ENCODE assay signal across 1 cellular context in the genomic region with DNA sequence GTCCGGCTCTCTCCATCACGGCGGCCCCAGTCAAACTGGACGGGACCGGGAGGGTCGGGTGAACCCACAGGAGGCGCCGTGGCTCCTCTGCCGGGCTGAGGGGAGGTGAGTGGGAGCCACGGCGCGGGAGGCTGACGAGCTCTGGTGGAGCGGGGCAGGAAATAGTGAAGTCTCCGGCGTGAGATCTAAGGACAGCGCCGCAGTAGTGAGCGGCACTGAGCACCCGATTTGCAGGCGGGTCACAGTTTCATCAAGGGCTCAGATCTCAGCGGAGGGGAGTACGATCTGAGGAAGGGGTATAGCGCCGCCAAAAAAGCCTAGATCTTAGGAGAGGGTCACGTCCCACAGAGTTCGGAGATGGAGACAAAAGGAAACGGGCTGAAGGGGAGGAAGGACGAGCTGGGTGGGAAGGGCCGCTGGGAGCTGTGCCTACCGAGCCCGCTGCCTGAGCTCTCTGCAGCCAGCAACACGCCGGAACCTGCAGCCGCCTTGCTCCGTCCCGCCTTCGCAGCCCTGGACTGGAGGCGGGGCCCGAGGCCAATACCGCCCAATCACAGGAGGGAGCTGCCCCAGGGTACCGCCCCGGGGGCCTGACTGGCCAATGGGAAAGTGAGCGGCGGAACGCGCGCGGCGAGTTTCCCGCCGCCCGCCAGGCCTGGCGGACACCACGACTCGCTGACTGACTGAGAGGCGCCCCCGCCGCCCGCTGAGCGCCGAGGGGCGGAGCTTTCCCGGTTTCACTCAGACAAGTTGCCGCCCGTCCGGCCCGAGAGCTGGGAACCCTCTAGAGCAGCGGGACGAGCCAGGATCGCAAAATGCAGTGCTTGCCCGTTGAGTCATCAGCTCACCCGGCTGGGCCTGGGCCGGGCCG.
TF ChIP-seq lines count a peak whose summit lies in the region.

No MANE protein-coding gene starts in this region.

TF ChIP-seq in HepG2, 621 proteins besides CTCF, POLR2A, EP300 and RAD21 (continued from another document):
- TF ChIP-seq, protein P1, sequence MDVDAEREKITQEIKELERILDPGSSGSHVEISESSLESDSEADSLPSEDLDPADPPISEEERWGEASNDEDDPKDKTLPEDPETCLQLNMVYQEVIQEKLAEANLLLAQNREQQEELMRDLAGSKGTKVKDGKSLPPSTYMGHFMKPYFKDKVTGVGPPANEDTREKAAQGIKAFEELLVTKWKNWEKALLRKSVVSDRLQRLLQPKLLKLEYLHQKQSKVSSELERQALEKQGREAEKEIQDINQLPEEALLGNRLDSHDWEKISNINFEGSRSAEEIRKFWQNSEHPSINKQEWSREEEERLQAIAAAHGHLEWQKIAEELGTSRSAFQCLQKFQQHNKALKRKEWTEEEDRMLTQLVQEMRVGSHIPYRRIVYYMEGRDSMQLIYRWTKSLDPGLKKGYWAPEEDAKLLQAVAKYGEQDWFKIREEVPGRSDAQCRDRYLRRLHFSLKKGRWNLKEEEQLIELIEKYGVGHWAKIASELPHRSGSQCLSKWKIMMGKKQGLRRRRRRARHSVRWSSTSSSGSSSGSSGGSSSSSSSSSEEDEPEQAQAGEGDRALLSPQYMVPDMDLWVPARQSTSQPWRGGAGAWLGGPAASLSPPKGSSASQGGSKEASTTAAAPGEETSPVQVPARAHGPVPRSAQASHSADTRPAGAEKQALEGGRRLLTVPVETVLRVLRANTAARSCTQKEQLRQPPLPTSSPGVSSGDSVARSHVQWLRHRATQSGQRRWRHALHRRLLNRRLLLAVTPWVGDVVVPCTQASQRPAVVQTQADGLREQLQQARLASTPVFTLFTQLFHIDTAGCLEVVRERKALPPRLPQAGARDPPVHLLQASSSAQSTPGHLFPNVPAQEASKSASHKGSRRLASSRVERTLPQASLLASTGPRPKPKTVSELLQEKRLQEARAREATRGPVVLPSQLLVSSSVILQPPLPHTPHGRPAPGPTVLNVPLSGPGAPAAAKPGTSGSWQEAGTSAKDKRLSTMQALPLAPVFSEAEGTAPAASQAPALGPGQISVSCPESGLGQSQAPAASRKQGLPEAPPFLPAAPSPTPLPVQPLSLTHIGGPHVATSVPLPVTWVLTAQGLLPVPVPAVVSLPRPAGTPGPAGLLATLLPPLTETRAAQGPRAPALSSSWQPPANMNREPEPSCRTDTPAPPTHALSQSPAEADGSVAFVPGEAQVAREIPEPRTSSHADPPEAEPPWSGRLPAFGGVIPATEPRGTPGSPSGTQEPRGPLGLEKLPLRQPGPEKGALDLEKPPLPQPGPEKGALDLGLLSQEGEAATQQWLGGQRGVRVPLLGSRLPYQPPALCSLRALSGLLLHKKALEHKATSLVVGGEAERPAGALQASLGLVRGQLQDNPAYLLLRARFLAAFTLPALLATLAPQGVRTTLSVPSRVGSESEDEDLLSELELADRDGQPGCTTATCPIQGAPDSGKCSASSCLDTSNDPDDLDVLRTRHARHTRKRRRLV (CRISPR knock-in tag; IDR thresholded peaks at IDR 0.05): 0 out of 2 replicates have a peak, but pooled peaks have one; percentile 57
- TF ChIP-seq SP4 (CRISPR knock-in tag; IDR thresholded peaks at IDR 0.05) (peak; percentile 99), ZNF678 (CRISPR knock-in tag; IDR thresholded peaks at IDR 0.05) (0 out of 2 replicates have a peak, but pooled peaks have one; percentile 41), YEATS2 (CRISPR knock-in tag; IDR thresholded peaks at IDR 0.05; ENCODE audit: borderline replicate concordance) (peak; percentile 86; the same call in 1 of the 2 replicates), JUN (CRISPR knock-in tag; IDR thresholded peaks at IDR 0.05) (0 out of 2 replicates have a peak, but pooled peaks have one; percentile 32), GABPB1 (CRISPR knock-in tag; IDR thresholded peaks at IDR 0.05) (peak; percentile 93), SALL2 (CRISPR knock-in tag; IDR thresholded peaks at IDR 0.05) (peak; percentile 72; the same call in 1 of the 2 replicates), ZBTB42 (CRISPR knock-in tag; IDR thresholded peaks at IDR 0.05) (no peak), CBFB (CRISPR knock-in tag; IDR thresholded peaks at IDR 0.05) (peak; percentile 45; the same call in 1 of the 2 replicates), DR1 (CRISPR knock-in tag; IDR thresholded peaks at IDR 0.05) (peak; percentile 93), ETV6 (CRISPR knock-in tag; conservative IDR thresholded peaks at IDR 0.05) (no peak), GATA4 (IDR thresholded peaks at IDR 0.05; ENCODE audit: borderline replicate concordance, low read depth) (peak; percentile 51), THAP11 (CRISPR knock-in tag; IDR thresholded peaks at IDR 0.05) (peak; percentile 58; the same call in 1 of the 2 replicates), NFYC (CRISPR knock-in tag; IDR thresholded peaks at IDR 0.05) (peak; percentile 98), ZNF777 (CRISPR knock-in tag; IDR thresholded peaks at IDR 0.05) (peak; percentile 52), SKI (IDR thresholded peaks at IDR 0.05; ENCODE audit: partially characterized antibody) (peak; percentile 84), ZSCAN21 (CRISPR knock-in tag; IDR thresholded peaks at IDR 0.05; ENCODE audit: borderline replicate concordance) (peak; percentile 53; the same call in 1 of the 2 replicates), ZNF331 (CRISPR knock-in tag; IDR thresholded peaks at IDR 0.05) (no peak), GATAD1 (CRISPR knock-in tag; IDR thresholded peaks at IDR 0.05) (peak; percentile 50; the same call in 1 of the 2 replicates), HMGA1 (CRISPR knock-in tag; conservative IDR thresholded peaks at IDR 0.05) (no peak)
- TF ChIP-seq, protein P2, sequence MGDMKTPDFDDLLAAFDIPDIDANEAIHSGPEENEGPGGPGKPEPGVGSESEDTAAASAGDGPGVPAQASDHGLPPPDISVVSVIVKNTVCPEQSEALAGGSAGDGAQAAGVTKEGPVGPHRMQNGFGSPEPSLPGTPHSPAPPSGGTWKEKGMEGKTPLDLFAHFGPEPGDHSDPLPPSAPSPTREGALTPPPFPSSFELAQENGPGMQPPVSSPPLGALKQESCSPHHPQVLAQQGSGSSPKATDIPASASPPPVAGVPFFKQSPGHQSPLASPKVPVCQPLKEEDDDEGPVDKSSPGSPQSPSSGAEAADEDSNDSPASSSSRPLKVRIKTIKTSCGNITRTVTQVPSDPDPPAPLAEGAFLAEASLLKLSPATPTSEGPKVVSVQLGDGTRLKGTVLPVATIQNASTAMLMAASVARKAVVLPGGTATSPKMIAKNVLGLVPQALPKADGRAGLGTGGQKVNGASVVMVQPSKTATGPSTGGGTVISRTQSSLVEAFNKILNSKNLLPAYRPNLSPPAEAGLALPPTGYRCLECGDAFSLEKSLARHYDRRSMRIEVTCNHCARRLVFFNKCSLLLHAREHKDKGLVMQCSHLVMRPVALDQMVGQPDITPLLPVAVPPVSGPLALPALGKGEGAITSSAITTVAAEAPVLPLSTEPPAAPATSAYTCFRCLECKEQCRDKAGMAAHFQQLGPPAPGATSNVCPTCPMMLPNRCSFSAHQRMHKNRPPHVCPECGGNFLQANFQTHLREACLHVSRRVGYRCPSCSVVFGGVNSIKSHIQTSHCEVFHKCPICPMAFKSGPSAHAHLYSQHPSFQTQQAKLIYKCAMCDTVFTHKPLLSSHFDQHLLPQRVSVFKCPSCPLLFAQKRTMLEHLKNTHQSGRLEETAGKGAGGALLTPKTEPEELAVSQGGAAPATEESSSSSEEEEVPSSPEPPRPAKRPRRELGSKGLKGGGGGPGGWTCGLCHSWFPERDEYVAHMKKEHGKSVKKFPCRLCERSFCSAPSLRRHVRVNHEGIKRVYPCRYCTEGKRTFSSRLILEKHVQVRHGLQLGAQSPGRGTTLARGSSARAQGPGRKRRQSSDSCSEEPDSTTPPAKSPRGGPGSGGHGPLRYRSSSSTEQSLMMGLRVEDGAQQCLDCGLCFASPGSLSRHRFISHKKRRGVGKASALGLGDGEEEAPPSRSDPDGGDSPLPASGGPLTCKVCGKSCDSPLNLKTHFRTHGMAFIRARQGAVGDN (CRISPR knock-in tag; IDR thresholded peaks at IDR 0.05): peak; percentile 93
- TF ChIP-seq, protein P3, sequence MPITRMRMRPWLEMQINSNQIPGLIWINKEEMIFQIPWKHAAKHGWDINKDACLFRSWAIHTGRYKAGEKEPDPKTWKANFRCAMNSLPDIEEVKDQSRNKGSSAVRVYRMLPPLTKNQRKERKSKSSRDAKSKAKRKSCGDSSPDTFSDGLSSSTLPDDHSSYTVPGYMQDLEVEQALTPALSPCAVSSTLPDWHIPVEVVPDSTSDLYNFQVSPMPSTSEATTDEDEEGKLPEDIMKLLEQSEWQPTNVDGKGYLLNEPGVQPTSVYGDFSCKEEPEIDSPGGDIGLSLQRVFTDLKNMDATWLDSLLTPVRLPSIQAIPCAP (CRISPR knock-in tag; IDR thresholded peaks at IDR 0.05; ENCODE audit: low read depth): no peak
- TF ChIP-seq, protein P4, sequence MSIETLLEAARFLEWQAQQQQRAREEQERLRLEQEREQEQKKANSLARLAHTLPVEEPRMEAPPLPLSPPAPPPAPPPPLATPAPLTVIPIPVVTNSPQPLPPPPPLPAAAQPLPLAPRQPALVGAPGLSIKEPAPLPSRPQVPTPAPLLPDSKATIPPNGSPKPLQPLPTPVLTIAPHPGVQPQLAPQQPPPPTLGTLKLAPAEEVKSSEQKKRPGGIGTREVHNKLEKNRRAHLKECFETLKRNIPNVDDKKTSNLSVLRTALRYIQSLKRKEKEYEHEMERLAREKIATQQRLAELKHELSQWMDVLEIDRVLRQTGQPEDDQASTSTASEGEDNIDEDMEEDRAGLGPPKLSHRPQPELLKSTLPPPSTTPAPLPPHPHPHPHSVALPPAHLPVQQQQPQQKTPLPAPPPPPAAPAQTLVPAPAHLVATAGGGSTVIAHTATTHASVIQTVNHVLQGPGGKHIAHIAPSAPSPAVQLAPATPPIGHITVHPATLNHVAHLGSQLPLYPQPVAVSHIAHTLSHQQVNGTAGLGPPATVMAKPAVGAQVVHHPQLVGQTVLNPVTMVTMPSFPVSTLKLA (IDR thresholded peaks at IDR 0.05): 0 out of 2 replicates have a peak, but pooled peaks have one; percentile 33
- TF ChIP-seq, protein P5, sequence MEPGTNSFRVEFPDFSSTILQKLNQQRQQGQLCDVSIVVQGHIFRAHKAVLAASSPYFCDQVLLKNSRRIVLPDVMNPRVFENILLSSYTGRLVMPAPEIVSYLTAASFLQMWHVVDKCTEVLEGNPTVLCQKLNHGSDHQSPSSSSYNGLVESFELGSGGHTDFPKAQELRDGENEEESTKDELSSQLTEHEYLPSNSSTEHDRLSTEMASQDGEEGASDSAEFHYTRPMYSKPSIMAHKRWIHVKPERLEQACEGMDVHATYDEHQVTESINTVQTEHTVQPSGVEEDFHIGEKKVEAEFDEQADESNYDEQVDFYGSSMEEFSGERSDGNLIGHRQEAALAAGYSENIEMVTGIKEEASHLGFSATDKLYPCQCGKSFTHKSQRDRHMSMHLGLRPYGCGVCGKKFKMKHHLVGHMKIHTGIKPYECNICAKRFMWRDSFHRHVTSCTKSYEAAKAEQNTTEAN (CRISPR knock-in tag; conservative IDR thresholded peaks at IDR 0.05): peak; percentile 77
- TF ChIP-seq, protein P6, sequence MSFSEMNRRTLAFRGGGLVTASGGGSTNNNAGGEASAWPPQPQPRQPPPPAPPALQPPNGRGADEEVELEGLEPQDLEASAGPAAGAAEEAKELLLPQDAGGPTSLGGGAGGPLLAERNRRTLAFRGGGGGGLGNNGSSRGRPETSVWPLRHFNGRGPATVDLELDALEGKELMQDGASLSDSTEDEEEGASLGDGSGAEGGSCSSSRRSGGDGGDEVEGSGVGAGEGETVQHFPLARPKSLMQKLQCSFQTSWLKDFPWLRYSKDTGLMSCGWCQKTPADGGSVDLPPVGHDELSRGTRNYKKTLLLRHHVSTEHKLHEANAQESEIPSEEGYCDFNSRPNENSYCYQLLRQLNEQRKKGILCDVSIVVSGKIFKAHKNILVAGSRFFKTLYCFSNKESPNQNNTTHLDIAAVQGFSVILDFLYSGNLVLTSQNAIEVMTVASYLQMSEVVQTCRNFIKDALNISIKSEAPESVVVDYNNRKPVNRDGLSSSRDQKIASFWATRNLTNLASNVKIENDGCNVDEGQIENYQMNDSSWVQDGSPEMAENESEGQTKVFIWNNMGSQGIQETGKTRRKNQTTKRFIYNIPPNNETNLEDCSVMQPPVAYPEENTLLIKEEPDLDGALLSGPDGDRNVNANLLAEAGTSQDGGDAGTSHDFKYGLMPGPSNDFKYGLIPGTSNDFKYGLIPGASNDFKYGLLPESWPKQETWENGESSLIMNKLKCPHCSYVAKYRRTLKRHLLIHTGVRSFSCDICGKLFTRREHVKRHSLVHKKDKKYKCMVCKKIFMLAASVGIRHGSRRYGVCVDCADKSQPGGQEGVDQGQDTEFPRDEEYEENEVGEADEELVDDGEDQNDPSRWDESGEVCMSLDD (CRISPR knock-in tag; IDR thresholded peaks at IDR 0.05; ENCODE audit: borderline replicate concordance): no peak
- TF ChIP-seq, protein P7, sequence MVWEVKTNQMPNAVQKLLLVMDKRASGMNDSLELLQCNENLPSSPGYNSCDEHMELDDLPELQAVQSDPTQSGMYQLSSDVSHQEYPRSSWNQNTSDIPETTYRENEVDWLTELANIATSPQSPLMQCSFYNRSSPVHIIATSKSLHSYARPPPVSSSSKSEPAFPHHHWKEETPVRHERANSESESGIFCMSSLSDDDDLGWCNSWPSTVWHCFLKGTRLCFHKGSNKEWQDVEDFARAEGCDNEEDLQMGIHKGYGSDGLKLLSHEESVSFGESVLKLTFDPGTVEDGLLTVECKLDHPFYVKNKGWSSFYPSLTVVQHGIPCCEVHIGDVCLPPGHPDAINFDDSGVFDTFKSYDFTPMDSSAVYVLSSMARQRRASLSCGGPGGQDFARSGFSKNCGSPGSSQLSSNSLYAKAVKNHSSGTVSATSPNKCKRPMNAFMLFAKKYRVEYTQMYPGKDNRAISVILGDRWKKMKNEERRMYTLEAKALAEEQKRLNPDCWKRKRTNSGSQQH (CRISPR knock-in tag; IDR thresholded peaks at IDR 0.05; ENCODE audit: low read depth): 0 out of 2 replicates have a peak, but pooled peaks have one; percentile 56
- TF ChIP-seq, protein P8, sequence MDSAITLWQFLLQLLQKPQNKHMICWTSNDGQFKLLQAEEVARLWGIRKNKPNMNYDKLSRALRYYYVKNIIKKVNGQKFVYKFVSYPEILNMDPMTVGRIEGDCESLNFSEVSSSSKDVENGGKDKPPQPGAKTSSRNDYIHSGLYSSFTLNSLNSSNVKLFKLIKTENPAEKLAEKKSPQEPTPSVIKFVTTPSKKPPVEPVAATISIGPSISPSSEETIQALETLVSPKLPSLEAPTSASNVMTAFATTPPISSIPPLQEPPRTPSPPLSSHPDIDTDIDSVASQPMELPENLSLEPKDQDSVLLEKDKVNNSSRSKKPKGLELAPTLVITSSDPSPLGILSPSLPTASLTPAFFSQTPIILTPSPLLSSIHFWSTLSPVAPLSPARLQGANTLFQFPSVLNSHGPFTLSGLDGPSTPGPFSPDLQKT (CRISPR knock-in tag; IDR thresholded peaks at IDR 0.05; ENCODE audit: borderline replicate concordance): no peak
- TF ChIP-seq, protein P9, sequence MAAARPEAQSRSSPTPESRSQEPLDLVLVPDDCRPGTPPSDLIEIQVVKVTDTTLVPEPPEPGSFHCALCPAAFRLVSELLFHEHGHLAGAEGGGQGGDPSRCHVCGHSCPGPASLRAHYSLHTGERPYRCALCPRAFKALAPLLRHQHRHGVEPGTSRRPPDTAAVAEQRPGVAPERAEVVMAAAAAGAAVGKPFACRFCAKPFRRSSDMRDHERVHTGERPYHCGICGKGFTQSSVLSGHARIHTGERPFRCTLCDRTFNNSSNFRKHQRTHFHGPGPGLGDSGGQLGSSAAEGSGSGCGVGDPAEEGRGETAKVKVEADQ (CRISPR knock-in tag; IDR thresholded peaks at IDR 0.05; ENCODE audit: borderline replicate concordance): peak; percentile 50
